ENCODE assay signal across 18 cellular contexts in genomic region chr16:15928261-15929104, GRCh38.
"Had no signal": no experiment of that assay in that cellular context is flagged by ENCODE, and none has a peak within 500 bp of the region (broad histone marks: within the 10 kb centered on the region; RNA-seq: fewer than 3 reads in every experiment).

No MANE protein-coding gene starts in this region.

- H3K9me3 ChIP-seq: gastroesophageal sphincter, right atrium auricular region, stomach, testis had no signal

- H3K27ac Mint-ChIP-seq: activated T-helper 2 cell treated with anti-CD3 and anti-CD28 coated beads, Interferon-gamma antibody, Interleukin-2, Interleukin-4, amounts not matched to agents 10 μg/mL and 5 μg/mL and 100 μg/mL, durations not matched to agents 14 hours and 24 hours and 36 hours; effector memory CD8-positive, alpha-beta T cell; natural killer cell; progenitor cell of endocrine pancreas had no signal

- H3K4me3 Mint-ChIP-seq: effector memory CD8-positive, alpha-beta T cell; natural killer cell had no signal

- H3K27me3 ChIP-seq: gastroesophageal sphincter, right atrium auricular region, stomach, testis had no signal

- H3K36me3 Mint-ChIP-seq: natural killer cell had no signal

- DNase-seq: activated CD4-positive, alpha-beta T cell treated with anti-CD3 and anti-CD28 coated beads, Interleukin-2, amount 50 U/mL, for 48 hours; activated naive CD4-positive, alpha-beta T cell treated with anti-CD3 and anti-CD28 coated beads, Interleukin-2, amount 50 U/mL, for 16 hours; dermis blood vessel endothelial cell; effector memory CD8-positive, alpha-beta T cell; natural killer cell; occipital lobe; stomach; T-helper 1 cell; T1000; testis had no signal

- H3K9me3 Mint-ChIP-seq: activated T-helper 2 cell treated with anti-CD3 and anti-CD28 coated beads, Interferon-gamma antibody, Interleukin-2, Interleukin-4, amounts not matched to agents 10 μg/mL and 5 μg/mL and 100 μg/mL, durations not matched to agents 14 hours and 24 hours and 36 hours; effector memory CD8-positive, alpha-beta T cell; natural killer cell had no signal

- H3K27ac ChIP-seq: gastroesophageal sphincter, right atrium auricular region, stomach, testis, VCaP had no signal

- H3K36me3 ChIP-seq: gastroesophageal sphincter, right atrium auricular region, stomach had no signal

- H3K27me3 Mint-ChIP-seq: effector memory CD8-positive, alpha-beta T cell; progenitor cell of endocrine pancreas had no signal

- H3K4me3 ChIP-seq: gastroesophageal sphincter, right atrium auricular region, stomach, testis had no signal

- H3K4me1 ChIP-seq: gastroesophageal sphincter, right atrium auricular region, stomach, testis had no signal

- ATAC-seq: effector memory CD8-positive, alpha-beta T cell; gastroesophageal sphincter; left lobe of liver; natural killer cell had no signal

- H3K4me1 Mint-ChIP-seq: natural killer cell had no signal

- FAIRE-seq: astrocyte, bronchial epithelial cell had no signal
